ENCODE assay signal across 1 cellular context in genomic region chr11:77589521-77590193, GRCh38.
TF ChIP-seq lines count a peak whose summit lies in the region.

A gene with protein sequence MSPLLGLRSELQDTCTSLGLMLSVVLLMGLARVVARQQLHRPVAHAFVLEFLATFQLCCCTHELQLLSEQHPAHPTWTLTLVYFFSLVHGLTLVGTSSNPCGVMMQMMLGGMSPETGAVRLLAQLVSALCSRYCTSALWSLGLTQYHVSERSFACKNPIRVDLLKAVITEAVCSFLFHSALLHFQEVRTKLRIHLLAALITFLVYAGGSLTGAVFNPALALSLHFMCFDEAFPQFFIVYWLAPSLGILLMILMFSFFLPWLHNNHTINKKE (plus strand): TSS chr11:77589953. CDS start chr11:77589993, 40 bp downstream.

TF ChIP-seq in K562, 482 proteins besides CTCF, POLR2A, EP300 and RAD21 (continued from another document and continues in another):
- TF ChIP-seq, protein P1, sequence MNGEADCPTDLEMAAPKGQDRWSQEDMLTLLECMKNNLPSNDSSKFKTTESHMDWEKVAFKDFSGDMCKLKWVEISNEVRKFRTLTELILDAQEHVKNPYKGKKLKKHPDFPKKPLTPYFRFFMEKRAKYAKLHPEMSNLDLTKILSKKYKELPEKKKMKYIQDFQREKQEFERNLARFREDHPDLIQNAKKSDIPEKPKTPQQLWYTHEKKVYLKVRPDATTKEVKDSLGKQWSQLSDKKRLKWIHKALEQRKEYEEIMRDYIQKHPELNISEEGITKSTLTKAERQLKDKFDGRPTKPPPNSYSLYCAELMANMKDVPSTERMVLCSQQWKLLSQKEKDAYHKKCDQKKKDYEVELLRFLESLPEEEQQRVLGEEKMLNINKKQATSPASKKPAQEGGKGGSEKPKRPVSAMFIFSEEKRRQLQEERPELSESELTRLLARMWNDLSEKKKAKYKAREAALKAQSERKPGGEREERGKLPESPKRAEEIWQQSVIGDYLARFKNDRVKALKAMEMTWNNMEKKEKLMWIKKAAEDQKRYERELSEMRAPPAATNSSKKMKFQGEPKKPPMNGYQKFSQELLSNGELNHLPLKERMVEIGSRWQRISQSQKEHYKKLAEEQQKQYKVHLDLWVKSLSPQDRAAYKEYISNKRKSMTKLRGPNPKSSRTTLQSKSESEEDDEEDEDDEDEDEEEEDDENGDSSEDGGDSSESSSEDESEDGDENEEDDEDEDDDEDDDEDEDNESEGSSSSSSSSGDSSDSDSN (IDR thresholded peaks at IDR 0.05; ENCODE audit: borderline replicate concordance in 1 of 2, low read depth in 2 of 2, low read length in 2 of 2): peak in 1 of 2 experiments; percentile 50; a peak in 2 of 4 replicates
- no peak for TF ChIP-seq ZMIZ1 (IDR thresholded peaks at IDR 0.05; ENCODE audit: low read depth in 2 of 2, low read length in 2 of 2)
- TF ChIP-seq, protein P2, sequence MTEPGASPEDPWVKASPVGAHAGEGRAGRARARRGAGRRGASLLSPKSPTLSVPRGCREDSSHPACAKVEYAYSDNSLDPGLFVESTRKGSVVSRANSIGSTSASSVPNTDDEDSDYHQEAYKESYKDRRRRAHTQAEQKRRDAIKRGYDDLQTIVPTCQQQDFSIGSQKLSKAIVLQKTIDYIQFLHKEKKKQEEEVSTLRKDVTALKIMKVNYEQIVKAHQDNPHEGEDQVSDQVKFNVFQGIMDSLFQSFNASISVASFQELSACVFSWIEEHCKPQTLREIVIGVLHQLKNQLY (CRISPR knock-in tag; conservative IDR thresholded peaks at IDR 0.05): no peak
- no peak for TF ChIP-seq CHD4 (IDR thresholded peaks at IDR 0.05; ENCODE audit: insufficient read depth, insufficient replicate concordance, low read depth, low read length, poor library complexity, severe bottlenecking)
- no peak for TF ChIP-seq DPF2 (IDR thresholded peaks at IDR 0.05)
- no peak for TF ChIP-seq CBFA2T2 (conservative IDR thresholded peaks at IDR 0.05)
- no peak for TF ChIP-seq SMARCE1 (IDR thresholded peaks at IDR 0.05)
- no peak for TF ChIP-seq HEY1 (CRISPR knock-in tag; IDR thresholded peaks at IDR 0.05; ENCODE audit: borderline replicate concordance)
- TF ChIP-seq GATA2 (CRISPR knock-in tag; IDR thresholded peaks at IDR 0.05): no peak
- TF ChIP-seq IRF2 (CRISPR knock-in tag; IDR thresholded peaks at IDR 0.05): no peak
- no peak for TF ChIP-seq NFE2 (IDR thresholded peaks at IDR 0.05; ENCODE audit: low read depth)
- TF ChIP-seq, protein P3, sequence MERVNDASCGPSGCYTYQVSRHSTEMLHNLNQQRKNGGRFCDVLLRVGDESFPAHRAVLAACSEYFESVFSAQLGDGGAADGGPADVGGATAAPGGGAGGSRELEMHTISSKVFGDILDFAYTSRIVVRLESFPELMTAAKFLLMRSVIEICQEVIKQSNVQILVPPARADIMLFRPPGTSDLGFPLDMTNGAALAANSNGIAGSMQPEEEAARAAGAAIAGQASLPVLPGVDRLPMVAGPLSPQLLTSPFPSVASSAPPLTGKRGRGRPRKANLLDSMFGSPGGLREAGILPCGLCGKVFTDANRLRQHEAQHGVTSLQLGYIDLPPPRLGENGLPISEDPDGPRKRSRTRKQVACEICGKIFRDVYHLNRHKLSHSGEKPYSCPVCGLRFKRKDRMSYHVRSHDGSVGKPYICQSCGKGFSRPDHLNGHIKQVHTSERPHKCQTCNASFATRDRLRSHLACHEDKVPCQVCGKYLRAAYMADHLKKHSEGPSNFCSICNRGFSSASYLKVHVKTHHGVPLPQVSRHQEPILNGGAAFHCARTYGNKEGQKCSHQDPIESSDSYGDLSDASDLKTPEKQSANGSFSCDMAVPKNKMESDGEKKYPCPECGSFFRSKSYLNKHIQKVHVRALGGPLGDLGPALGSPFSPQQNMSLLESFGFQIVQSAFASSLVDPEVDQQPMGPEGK (CRISPR knock-in tag; IDR thresholded peaks at IDR 0.05; ENCODE audit: borderline replicate concordance): no peak
- TF ChIP-seq MEF2A (IDR thresholded peaks at IDR 0.05; ENCODE audit: control insufficient read depth, low read depth, low read length): no peak
- no peak for TF ChIP-seq TSC22D4 (tag; IDR thresholded peaks at IDR 0.05)
- TF ChIP-seq ZNF668 (CRISPR knock-in tag; IDR thresholded peaks at IDR 0.05): no peak
- no peak for TF ChIP-seq MTA2 (IDR thresholded peaks at IDR 0.05; ENCODE audit: low read depth)
- no peak for TF ChIP-seq STAT5A (IDR thresholded peaks at IDR 0.05; ENCODE audit: borderline replicate concordance, low read length)
- TF ChIP-seq ZNF274 (IDR thresholded peaks at IDR 0.05; ENCODE audit: borderline replicate concordance, low read depth, low read length): no peak
- TF ChIP-seq CREB3 (tag; conservative IDR thresholded peaks at IDR 0.05; ENCODE audit: low read depth): no peak
- TF ChIP-seq ATF4 (CRISPR knock-in tag; IDR thresholded peaks at IDR 0.05): no peak
- TF ChIP-seq SNRNP70 (optimal IDR thresholded peaks at IDR 0.05; ENCODE audit: low read depth, low read length): no peak
- TF ChIP-seq SMAD1 (IDR thresholded peaks at IDR 0.05; ENCODE audit: low read depth, low read length, partially characterized antibody): no peak
- TF ChIP-seq, protein P4, sequence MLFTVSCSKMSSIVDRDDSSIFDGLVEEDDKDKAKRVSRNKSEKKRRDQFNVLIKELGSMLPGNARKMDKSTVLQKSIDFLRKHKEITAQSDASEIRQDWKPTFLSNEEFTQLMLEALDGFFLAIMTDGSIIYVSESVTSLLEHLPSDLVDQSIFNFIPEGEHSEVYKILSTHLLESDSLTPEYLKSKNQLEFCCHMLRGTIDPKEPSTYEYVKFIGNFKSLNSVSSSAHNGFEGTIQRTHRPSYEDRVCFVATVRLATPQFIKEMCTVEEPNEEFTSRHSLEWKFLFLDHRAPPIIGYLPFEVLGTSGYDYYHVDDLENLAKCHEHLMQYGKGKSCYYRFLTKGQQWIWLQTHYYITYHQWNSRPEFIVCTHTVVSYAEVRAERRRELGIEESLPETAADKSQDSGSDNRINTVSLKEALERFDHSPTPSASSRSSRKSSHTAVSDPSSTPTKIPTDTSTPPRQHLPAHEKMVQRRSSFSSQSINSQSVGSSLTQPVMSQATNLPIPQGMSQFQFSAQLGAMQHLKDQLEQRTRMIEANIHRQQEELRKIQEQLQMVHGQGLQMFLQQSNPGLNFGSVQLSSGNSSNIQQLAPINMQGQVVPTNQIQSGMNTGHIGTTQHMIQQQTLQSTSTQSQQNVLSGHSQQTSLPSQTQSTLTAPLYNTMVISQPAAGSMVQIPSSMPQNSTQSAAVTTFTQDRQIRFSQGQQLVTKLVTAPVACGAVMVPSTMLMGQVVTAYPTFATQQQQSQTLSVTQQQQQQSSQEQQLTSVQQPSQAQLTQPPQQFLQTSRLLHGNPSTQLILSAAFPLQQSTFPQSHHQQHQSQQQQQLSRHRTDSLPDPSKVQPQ (CRISPR knock-in tag; IDR thresholded peaks at IDR 0.05; ENCODE audit: borderline replicate concordance): no peak
- TF ChIP-seq NCOA2 (IDR thresholded peaks at IDR 0.05; ENCODE audit: partially characterized antibody in 2 of 2): no peak
- no peak for TF ChIP-seq ASH1L (IDR thresholded peaks at IDR 0.05; ENCODE audit: borderline replicate concordance, low read depth, partially characterized antibody)
- TF ChIP-seq CREM (IDR thresholded peaks at IDR 0.05; ENCODE audit: low read depth): peak; percentile 76
- no peak for TF ChIP-seq ZNF3 (CRISPR knock-in tag; IDR thresholded peaks at IDR 0.05)
- no peak for TF ChIP-seq BACH1 (tag; IDR thresholded peaks at IDR 0.05)
- no peak for TF ChIP-seq ZNF263 (CRISPR knock-in tag; IDR thresholded peaks at IDR 0.05; ENCODE audit: borderline replicate concordance)
- no peak for TF ChIP-seq ARHGAP35 (IDR thresholded peaks at IDR 0.05; ENCODE audit: partially characterized antibody)
- TF ChIP-seq NONO (IDR thresholded peaks at IDR 0.05; ENCODE audit: low read depth in 2 of 2, low read length in 1 of 2): peak; percentile 44 to 65; a peak in 2 of 4 replicates
- no peak; the same call in 1 of the 2 replicates for TF ChIP-seq CREB3L1 (IDR thresholded peaks at IDR 0.05; ENCODE audit: borderline replicate concordance, low read depth)
- TF ChIP-seq RREB1 (CRISPR knock-in tag; IDR thresholded peaks at IDR 0.05): 0 out of 2 replicates have a peak, but pooled peaks have one; percentile 10
